9 cellular contexts compared by ENCODE assay signal in the genomic region with DNA sequence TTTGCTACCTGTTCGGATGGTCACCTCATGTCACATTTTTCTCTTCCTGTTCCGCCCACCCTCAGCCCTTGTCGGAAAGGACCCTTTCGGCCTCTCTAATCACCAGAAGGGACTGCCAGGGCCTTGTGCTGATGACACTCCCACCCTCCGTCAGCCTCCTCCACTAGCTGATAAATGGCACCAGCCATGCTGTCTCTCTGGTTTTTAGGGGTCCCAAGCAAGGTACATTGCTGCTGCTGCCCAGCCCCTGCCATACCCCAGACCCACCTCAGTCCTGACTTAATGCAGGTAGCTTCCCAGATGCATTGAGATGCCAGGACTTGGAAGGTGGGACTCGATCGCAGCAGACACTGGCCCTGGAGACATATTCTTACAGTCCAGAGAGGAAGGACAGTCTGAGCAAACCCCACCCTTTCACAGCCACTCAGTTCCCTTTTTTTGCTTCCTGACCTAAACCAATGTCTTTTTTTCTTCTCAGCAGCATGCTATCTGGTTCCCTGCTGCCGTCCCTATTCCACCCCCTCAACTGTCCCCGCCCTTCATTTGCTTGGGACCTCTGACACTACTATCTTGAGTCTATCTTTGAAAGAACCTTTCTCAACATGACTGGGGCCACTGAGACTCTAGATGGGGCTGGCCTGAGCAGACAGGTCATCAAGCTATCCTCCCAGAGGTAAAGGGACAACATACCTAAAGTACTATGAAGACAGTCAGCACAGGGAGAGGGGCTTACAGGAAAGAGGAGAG. TPM values are rescaled to one million over a fixed set of nuclear protein-coding genes. Genes with fewer than 3 reads are reported as not detected.
DNase-seq lines count a peak whose midpoint lies in the region; ATAC-seq and TF ChIP-seq lines count a peak whose summit lies in the region.
"Had no signal": no experiment of that assay in that cellular context is flagged by ENCODE, and none has a peak within 500 bp of the region (broad histone marks: within the 10 kb centered on the region; RNA-seq: fewer than 3 reads in every experiment).

A gene (minus strand): TSS at position 397 of the 747 bp plus-strand sequence. CDS start 10,907 bp downstream, outside the sequence.

- H3K27me3 ChIP-seq in thyroid gland (no peaks in the 10 kb centered on the region), foreskin keratinocyte (no peaks in the 10 kb centered on the region)

- peak within 1 kb of the TSS; percentile 96 for H3K4me3 Mint-ChIP-seq in dendritic cell treated with granulocyte-macrophage colony-stimulating factor and Interleukin-4, amounts not matched to agents 40 ng/mL and 50 ng/mL, for 4 days

- WGBS in thyroid gland, 2 donors: 82 to 84% methylated on average over 9 of the region's 9 CpGs

- no peak for TF ChIP-seq POLR2A in thyroid gland (IDR thresholded peaks at IDR 0.05)

- H3K9me3 Mint-ChIP-seq in dendritic cell treated with granulocyte-macrophage colony-stimulating factor and Interleukin-4, amounts not matched to agents 40 ng/mL and 50 ng/mL, for 4 days: no peaks in the 10 kb centered on the region

- intact Hi-C loops in dendritic cell treated with granulocyte-macrophage colony-stimulating factor and Interleukin-4, amounts not matched to agents 40 ng/mL and 50 ng/mL, for 4 days (cut with micrococcal nuclease): no loop called here
- intact Hi-C loops in thyroid gland (cut with DNase I): no loop called here

- peak within 1 kb of the TSS; percentile 96 for H3K27ac Mint-ChIP-seq in dendritic cell treated with granulocyte-macrophage colony-stimulating factor and Interleukin-4, amounts not matched to agents 40 ng/mL and 50 ng/mL, for 4 days

- ATAC-seq in GM19467 (IDR thresholded peaks at IDR 0.05; ENCODE audit: unreplicated experiment) (peak; percentile 49), HG03442 (IDR thresholded peaks at IDR 0.05; ENCODE audit: unreplicated experiment) (peak; percentile 62), foreskin keratinocyte (no peak)

- no peaks in the 10 kb centered on the region for H3K36me3 ChIP-seq in thyroid gland

- H3K9me3 ChIP-seq in thyroid gland: no peaks in the 10 kb centered on the region

- DNase-seq in GF-D8 (lab: John Stamatoyannopoulos, UW) (peak; percentile 77), thyroid gland (no peak), foreskin keratinocyte (no peak), NCI-H1105 treated with DMSO at 0.1 percent for 48 hours (lab: John Stamatoyannopoulos, UW) (no peak)
- no peak for DNase-seq in stimulated activated naive CD4-positive, alpha-beta T cell treated with Interleukin-2 at 50 U/mL for 16 hours (lab: John Stamatoyannopoulos, UW)

- H3K4me1 Mint-ChIP-seq in dendritic cell treated with granulocyte-macrophage colony-stimulating factor and Interleukin-4, amounts not matched to agents 40 ng/mL and 50 ng/mL, for 4 days (ENCODE audit: low read depth): peaks cover 27% of the 10 kb centered on the region

- no peak within 1 kb of the TSS for H3K27ac ChIP-seq in thyroid gland
- H3K27ac ChIP-seq in foreskin keratinocyte: no peak within 1 kb of the TSS

- no peak within 1 kb of the TSS for H3K4me3 ChIP-seq in thyroid gland (replicated peaks in 1 of 3)

- H3K27me3 Mint-ChIP-seq in dendritic cell treated with granulocyte-macrophage colony-stimulating factor and Interleukin-4, amounts not matched to agents 40 ng/mL and 50 ng/mL, for 4 days: no peaks in the 10 kb centered on the region

- H3K36me3 Mint-ChIP-seq in dendritic cell treated with granulocyte-macrophage colony-stimulating factor and Interleukin-4, amounts not matched to agents 40 ng/mL and 50 ng/mL, for 4 days (ENCODE audit: low read depth): peaks cover 27% of the 10 kb centered on the region

- no peaks in the 10 kb centered on the region for H3K4me1 ChIP-seq in thyroid gland
- H3K4me1 ChIP-seq in foreskin keratinocyte: no peaks in the 10 kb centered on the region

- TF ChIP-seq CTCF in thyroid gland (IDR thresholded peaks at IDR 0.05) (no peak), foreskin keratinocyte (conservative IDR thresholded peaks at IDR 0.05) (no peak)

RNA-seq across cellular contexts. Expression of the gene that starts here (rescaled TPM):
- total RNA-seq in thyroid gland (1 to 10 TPM in 3 of 4 donors, under 1 TPM in 1; 0.49 to 5.2 (median 1.6) TPM), foreskin keratinocyte (0.07 TPM in 1 of 2 replicates, not detected in the other)
- 0.03 TPM in 1 of 2 replicates, not detected in the other for polyA plus RNA-seq in foreskin keratinocyte
- total RNA-seq: T-helper 2 cell treated with Interferon-gamma antibody and Interleukin-4, amounts not matched to agents 100 ng/mL and 5 ng/mL, for 36 hours had no signal
